Comparison of ENCODE assay signal across 2 cellular contexts in the genomic region with DNA sequence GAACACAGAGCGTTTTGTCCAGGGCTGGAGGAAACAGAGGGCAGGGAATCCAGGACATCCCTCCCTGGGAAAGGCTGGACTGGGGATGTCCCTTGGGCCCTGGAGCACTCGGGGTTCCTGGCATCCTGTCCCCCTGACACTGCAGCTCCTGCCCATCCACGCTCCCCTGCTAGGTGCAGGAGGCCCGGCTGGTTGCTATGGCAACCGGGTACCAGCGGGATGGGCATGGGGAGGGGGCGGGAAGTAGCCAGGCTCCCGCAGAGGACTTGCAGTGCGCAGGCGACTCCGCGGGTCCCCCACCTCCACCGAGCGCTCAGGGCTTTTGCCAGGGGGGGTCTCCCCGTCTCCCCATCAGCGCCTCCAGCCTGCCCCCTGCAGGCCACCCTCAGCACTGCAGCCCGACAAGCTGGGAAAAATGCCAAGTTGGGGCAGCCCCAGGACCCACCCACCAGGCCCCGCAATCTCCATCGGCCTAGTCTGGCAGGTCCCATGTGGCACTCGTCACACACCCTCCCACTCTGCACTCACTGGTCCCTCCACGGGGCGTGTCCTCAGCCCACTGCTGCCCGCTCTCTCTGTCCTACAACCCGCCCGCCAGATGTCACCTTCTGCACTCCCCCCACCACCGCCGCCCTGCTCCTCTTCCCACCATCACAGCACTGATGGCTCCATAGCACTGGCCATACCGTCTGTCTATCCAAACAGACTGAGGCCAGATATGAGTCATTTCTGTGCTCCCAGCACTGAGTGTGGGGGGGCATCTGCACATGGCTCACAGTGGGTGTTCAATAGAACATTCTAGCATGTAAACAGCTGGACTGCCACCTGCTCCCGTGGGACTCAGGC.
TF ChIP-seq lines count a peak whose summit lies in the region.

No MANE protein-coding gene starts in this region.

TF ChIP-seq in HEK293, 187 proteins besides CTCF, POLR2A, EP300 and RAD21 (continues in another document):
- TF ChIP-seq, protein P1, sequence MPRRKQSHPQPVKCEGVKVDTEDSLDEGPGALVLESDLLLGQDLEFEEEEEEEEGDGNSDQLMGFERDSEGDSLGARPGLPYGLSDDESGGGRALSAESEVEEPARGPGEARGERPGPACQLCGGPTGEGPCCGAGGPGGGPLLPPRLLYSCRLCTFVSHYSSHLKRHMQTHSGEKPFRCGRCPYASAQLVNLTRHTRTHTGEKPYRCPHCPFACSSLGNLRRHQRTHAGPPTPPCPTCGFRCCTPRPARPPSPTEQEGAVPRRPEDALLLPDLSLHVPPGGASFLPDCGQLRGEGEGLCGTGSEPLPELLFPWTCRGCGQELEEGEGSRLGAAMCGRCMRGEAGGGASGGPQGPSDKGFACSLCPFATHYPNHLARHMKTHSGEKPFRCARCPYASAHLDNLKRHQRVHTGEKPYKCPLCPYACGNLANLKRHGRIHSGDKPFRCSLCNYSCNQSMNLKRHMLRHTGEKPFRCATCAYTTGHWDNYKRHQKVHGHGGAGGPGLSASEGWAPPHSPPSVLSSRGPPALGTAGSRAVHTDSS (tag by site-specific recombination; IDR thresholded peaks at IDR 0.05): no peak
- TF ChIP-seq ZNF830 (tag by site-specific recombination; IDR thresholded peaks at IDR 0.05; ENCODE audit: low read depth) (no peak), ZFHX2 (tag by site-specific recombination; conservative IDR thresholded peaks at IDR 0.05) (peak; percentile 99), ZNF610 (tag by site-specific recombination; IDR thresholded peaks at IDR 0.05; ENCODE audit: borderline replicate concordance) (no peak), SP2 (tag by site-specific recombination; IDR thresholded peaks at IDR 0.05) (peak; percentile 6; the same call in 1 of the 2 replicates), KLF8 (tag by site-specific recombination; IDR thresholded peaks at IDR 0.05) (0 out of 2 replicates have a peak, but pooled peaks have one; percentile 30), ZNF701 (tag by site-specific recombination; IDR thresholded peaks at IDR 0.05) (no peak), ZBTB48 (tag by site-specific recombination; IDR thresholded peaks at IDR 0.05) (no peak), EGR2 (tag by site-specific recombination; IDR thresholded peaks at IDR 0.05; ENCODE audit: low read depth) (peak; percentile 99), ZNF571 (tag by site-specific recombination; IDR thresholded peaks at IDR 0.05) (no peak), ZNF433 (tag by site-specific recombination; IDR thresholded peaks at IDR 0.05; ENCODE audit: low read depth) (no peak)
- TF ChIP-seq, protein P2, sequence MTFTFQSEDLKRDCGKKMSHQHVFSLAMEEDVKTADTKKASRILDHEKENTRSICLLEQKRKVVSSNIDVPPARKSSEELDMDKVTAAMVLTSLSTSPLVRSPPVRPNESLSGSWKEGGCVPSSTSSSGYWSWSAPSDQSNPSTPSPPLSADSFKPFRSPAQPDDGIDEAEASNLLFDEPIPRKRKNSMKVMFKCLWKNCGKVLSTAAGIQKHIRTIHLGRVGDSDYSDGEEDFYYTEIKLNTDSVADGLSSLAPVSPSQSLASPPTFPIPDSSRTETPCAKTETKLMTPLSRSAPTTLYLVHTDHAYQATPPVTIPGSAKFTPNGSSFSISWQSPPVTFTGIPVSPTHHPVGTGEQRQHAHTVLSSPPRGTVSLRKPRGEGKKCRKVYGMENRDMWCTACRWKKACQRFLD (tag by site-specific recombination; IDR thresholded peaks at IDR 0.05): no peak
- TF ChIP-seq, protein P3, sequence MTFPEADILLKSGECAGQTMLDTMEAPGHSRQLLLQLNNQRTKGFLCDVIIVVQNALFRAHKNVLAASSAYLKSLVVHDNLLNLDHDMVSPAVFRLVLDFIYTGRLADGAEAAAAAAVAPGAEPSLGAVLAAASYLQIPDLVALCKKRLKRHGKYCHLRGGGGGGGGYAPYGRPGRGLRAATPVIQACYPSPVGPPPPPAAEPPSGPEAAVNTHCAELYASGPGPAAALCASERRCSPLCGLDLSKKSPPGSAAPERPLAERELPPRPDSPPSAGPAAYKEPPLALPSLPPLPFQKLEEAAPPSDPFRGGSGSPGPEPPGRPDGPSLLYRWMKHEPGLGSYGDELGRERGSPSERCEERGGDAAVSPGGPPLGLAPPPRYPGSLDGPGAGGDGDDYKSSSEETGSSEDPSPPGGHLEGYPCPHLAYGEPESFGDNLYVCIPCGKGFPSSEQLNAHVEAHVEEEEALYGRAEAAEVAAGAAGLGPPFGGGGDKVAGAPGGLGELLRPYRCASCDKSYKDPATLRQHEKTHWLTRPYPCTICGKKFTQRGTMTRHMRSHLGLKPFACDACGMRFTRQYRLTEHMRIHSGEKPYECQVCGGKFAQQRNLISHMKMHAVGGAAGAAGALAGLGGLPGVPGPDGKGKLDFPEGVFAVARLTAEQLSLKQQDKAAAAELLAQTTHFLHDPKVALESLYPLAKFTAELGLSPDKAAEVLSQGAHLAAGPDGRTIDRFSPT (tag by site-specific recombination; IDR thresholded peaks at IDR 0.05): peak; percentile 64
- TF ChIP-seq, protein P4, sequence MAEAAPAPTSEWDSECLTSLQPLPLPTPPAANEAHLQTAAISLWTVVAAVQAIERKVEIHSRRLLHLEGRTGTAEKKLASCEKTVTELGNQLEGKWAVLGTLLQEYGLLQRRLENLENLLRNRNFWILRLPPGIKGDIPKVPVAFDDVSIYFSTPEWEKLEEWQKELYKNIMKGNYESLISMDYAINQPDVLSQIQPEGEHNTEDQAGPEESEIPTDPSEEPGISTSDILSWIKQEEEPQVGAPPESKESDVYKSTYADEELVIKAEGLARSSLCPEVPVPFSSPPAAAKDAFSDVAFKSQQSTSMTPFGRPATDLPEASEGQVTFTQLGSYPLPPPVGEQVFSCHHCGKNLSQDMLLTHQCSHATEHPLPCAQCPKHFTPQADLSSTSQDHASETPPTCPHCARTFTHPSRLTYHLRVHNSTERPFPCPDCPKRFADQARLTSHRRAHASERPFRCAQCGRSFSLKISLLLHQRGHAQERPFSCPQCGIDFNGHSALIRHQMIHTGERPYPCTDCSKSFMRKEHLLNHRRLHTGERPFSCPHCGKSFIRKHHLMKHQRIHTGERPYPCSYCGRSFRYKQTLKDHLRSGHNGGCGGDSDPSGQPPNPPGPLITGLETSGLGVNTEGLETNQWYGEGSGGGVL (tag by site-specific recombination; IDR thresholded peaks at IDR 0.05): peak; percentile 60
- TF ChIP-seq, protein P5, sequence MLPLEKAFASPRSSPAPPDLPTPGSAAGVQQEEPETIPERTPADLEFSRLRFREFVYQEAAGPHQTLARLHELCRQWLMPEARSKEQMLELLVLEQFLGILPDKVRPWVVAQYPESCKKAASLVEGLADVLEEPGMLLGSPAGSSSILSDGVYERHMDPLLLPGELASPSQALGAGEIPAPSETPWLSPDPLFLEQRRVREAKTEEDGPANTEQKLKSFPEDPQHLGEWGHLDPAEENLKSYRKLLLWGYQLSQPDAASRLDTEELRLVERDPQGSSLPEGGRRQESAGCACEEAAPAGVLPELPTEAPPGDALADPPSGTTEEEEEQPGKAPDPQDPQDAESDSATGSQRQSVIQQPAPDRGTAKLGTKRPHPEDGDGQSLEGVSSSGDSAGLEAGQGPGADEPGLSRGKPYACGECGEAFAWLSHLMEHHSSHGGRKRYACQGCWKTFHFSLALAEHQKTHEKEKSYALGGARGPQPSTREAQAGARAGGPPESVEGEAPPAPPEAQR (tag by site-specific recombination; IDR thresholded peaks at IDR 0.05): no peak

TF ChIP-seq in WTC11, 78 proteins besides CTCF, POLR2A, EP300 and RAD21 (continued from another document):
- TF ChIP-seq, protein P6, sequence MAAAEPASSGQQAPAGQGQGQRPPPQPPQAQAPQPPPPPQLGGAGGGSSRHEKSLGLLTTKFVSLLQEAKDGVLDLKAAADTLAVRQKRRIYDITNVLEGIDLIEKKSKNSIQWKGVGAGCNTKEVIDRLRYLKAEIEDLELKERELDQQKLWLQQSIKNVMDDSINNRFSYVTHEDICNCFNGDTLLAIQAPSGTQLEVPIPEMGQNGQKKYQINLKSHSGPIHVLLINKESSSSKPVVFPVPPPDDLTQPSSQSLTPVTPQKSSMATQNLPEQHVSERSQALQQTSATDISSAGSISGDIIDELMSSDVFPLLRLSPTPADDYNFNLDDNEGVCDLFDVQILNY (CRISPR knock-in tag; IDR thresholded peaks at IDR 0.05): no peak
- TF ChIP-seq, protein P7, sequence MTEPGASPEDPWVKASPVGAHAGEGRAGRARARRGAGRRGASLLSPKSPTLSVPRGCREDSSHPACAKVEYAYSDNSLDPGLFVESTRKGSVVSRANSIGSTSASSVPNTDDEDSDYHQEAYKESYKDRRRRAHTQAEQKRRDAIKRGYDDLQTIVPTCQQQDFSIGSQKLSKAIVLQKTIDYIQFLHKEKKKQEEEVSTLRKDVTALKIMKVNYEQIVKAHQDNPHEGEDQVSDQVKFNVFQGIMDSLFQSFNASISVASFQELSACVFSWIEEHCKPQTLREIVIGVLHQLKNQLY (CRISPR knock-in tag; IDR thresholded peaks at IDR 0.05): no peak
- TF ChIP-seq FOXP1 (CRISPR knock-in tag; IDR thresholded peaks at IDR 0.05; ENCODE audit: borderline replicate concordance): 0 out of 2 replicates have a peak, but pooled peaks have one; percentile 49
- TF ChIP-seq, protein P8, sequence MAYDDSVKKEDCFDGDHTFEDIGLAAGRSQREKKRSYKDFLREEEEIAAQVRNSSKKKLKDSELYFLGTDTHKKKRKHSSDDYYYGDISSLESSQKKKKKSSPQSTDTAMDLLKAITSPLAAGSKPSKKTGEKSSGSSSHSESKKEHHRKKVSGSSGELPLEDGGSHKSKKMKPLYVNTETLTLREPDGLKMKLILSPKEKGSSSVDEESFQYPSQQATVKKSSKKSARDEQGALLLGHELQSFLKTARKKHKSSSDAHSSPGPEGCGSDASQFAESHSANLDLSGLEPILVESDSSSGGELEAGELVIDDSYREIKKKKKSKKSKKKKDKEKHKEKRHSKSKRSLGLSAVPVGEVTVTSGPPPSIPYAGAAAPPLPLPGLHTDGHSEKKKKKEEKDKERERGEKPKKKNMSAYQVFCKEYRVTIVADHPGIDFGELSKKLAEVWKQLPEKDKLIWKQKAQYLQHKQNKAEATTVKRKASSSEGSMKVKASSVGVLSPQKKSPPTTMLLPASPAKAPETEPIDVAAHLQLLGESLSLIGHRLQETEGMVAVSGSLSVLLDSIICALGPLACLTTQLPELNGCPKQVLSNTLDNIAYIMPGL (CRISPR knock-in tag; IDR thresholded peaks at IDR 0.05): 0 out of 2 replicates have a peak, but pooled peaks have one; percentile 37
TF ChIP-seq in WTC11: peak in this region for 2.
